2 cellular contexts compared by ENCODE assay signal in the genomic region with DNA sequence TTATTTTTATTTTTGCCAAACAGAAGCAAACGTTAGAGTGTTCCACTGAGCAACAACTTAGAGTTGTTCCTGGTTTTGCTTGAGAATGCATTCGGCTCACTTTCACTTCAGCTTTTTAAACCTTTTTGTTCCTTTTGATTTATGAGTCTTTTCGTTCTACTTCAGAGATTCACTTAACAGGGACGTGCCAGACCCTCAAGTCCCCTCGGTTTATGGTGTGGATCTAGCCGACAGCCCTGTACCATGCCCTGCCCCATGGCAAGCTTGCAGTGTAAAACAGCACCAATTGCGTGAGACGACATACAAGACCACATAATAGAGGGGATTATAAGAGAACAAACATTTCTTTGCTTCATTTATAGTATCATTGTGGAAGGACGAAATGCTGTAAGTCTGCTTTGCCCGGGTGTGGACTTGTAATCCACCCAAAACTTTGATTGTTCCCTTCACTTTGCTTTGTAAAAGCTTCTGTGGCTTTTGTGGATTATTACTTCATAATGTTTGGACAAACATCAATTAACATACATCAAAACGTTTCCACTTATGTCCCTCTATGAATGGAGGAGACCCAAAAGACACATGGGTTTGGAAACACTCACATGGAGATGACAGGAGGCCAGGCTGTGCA.
TF ChIP-seq lines count a peak whose summit lies in the region.

No MANE protein-coding gene starts in this region.

TF ChIP-seq in GM12891, 5 proteins besides CTCF, POLR2A, EP300 and RAD21 (continued from another document):
- TF ChIP-seq PAX5 (IDR thresholded peaks at IDR 0.05; ENCODE audit: insufficient read depth, low read length, severe bottlenecking) (no peak), POU2F2 (IDR thresholded peaks at IDR 0.05; ENCODE audit: low read depth, low read length) (no peak), POLR2AphosphoS5 (IDR thresholded peaks at IDR 0.05; ENCODE audit: low read depth, low read length) (no peak)

TF ChIP-seq in GM23338, 12 proteins besides CTCF, POLR2A, EP300 and RAD21 (continued from another document):
- TF ChIP-seq STAT1 (IDR thresholded peaks at IDR 0.05; ENCODE audit: unreplicated experiment): no peak
- TF ChIP-seq, protein P1, sequence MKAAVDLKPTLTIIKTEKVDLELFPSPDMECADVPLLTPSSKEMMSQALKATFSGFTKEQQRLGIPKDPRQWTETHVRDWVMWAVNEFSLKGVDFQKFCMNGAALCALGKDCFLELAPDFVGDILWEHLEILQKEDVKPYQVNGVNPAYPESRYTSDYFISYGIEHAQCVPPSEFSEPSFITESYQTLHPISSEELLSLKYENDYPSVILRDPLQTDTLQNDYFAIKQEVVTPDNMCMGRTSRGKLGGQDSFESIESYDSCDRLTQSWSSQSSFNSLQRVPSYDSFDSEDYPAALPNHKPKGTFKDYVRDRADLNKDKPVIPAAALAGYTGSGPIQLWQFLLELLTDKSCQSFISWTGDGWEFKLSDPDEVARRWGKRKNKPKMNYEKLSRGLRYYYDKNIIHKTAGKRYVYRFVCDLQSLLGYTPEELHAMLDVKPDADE (IDR thresholded peaks at IDR 0.05): no peak
- TF ChIP-seq ZNF331 (CRISPR knock-in tag; IDR thresholded peaks at IDR 0.05; ENCODE audit: low read depth): no peak
- no peak for TF ChIP-seq ZNF114 (CRISPR knock-in tag; IDR thresholded peaks at IDR 0.05)
- TF ChIP-seq, protein P2, sequence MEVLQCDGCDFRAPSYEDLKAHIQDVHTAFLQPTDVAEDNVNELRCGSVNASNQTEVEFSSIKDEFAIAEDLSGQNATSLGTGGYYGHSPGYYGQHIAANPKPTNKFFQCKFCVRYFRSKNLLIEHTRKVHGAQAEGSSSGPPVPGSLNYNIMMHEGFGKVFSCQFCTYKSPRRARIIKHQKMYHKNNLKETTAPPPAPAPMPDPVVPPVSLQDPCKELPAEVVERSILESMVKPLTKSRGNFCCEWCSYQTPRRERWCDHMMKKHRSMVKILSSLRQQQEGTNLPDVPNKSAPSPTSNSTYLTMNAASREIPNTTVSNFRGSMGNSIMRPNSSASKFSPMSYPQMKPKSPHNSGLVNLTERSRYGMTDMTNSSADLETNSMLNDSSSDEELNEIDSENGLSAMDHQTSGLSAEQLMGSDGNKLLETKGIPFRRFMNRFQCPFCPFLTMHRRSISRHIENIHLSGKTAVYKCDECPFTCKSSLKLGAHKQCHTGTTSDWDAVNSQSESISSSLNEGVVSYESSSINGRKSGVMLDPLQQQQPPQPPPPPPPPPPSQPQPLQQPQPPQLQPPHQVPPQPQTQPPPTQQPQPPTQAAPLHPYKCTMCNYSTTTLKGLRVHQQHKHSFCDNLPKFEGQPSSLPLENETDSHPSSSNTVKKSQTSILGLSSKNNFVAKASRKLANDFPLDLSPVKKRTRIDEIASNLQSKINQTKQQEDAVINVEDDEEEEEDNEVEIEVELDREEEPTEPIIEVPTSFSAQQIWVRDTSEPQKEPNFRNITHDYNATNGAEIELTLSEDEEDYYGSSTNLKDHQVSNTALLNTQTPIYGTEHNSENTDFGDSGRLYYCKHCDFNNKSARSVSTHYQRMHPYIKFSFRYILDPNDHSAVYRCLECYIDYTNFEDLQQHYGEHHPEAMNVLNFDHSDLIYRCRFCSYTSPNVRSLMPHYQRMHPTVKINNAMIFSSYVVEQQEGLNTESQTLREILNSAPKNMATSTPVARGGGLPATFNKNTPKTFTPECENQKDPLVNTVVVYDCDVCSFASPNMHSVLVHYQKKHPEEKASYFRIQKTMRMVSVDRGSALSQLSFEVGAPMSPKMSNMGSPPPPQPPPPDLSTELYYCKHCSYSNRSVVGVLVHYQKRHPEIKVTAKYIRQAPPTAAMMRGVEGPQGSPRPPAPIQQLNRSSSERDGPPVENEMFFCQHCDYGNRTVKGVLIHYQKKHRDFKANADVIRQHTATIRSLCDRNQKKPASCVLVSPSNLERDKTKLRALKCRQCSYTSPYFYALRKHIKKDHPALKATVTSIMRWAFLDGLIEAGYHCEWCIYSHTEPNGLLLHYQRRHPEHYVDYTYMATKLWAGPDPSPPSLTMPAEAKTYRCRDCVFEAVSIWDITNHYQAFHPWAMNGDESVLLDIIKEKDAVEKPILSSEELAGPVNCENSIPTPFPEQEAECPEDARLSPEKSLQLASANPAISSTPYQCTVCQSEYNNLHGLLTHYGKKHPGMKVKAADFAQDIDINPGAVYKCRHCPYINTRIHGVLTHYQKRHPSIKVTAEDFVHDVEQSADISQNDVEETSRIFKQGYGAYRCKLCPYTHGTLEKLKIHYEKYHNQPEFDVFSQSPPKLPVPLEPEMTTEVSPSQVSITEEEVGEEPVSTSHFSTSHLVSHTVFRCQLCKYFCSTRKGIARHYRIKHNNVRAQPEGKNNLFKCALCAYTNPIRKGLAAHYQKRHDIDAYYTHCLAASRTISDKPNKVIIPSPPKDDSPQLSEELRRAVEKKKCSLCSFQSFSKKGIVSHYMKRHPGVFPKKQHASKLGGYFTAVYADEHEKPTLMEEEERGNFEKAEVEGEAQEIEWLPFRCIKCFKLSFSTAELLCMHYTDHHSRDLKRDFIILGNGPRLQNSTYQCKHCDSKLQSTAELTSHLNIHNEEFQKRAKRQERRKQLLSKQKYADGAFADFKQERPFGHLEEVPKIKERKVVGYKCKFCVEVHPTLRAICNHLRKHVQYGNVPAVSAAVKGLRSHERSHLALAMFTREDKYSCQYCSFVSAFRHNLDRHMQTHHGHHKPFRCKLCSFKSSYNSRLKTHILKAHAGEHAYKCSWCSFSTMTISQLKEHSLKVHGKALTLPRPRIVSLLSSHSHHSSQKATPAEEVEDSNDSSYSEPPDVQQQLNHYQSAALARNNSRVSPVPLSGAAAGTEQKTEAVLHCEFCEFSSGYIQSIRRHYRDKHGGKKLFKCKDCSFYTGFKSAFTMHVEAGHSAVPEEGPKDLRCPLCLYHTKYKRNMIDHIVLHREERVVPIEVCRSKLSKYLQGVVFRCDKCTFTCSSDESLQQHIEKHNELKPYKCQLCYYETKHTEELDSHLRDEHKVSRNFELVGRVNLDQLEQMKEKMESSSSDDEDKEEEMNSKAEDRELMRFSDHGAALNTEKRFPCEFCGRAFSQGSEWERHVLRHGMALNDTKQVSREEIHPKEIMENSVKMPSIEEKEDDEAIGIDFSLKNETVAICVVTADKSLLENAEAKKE (CRISPR knock-in tag; IDR thresholded peaks at IDR 0.05): no peak
- TF ChIP-seq EZH2 (IDR thresholded peaks at IDR 0.05; ENCODE audit: low read depth, unreplicated experiment): no peak
- TF ChIP-seq, protein P3, sequence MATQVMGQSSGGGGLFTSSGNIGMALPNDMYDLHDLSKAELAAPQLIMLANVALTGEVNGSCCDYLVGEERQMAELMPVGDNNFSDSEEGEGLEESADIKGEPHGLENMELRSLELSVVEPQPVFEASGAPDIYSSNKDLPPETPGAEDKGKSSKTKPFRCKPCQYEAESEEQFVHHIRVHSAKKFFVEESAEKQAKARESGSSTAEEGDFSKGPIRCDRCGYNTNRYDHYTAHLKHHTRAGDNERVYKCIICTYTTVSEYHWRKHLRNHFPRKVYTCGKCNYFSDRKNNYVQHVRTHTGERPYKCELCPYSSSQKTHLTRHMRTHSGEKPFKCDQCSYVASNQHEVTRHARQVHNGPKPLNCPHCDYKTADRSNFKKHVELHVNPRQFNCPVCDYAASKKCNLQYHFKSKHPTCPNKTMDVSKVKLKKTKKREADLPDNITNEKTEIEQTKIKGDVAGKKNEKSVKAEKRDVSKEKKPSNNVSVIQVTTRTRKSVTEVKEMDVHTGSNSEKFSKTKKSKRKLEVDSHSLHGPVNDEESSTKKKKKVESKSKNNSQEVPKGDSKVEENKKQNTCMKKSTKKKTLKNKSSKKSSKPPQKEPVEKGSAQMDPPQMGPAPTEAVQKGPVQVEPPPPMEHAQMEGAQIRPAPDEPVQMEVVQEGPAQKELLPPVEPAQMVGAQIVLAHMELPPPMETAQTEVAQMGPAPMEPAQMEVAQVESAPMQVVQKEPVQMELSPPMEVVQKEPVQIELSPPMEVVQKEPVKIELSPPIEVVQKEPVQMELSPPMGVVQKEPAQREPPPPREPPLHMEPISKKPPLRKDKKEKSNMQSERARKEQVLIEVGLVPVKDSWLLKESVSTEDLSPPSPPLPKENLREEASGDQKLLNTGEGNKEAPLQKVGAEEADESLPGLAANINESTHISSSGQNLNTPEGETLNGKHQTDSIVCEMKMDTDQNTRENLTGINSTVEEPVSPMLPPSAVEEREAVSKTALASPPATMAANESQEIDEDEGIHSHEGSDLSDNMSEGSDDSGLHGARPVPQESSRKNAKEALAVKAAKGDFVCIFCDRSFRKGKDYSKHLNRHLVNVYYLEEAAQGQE (IDR thresholded peaks at IDR 0.05; ENCODE audit: unreplicated experiment): no peak
- TF ChIP-seq POLR2AphosphoS5 (IDR thresholded peaks at IDR 0.05; ENCODE audit: low read depth): no peak
- no peak for TF ChIP-seq CREB1 (CRISPR knock-in tag; IDR thresholded peaks at IDR 0.05; ENCODE audit: low read depth)
- no peak for TF ChIP-seq JUNB (IDR thresholded peaks at IDR 0.05; ENCODE audit: unreplicated experiment)
